In the genomic region with DNA sequence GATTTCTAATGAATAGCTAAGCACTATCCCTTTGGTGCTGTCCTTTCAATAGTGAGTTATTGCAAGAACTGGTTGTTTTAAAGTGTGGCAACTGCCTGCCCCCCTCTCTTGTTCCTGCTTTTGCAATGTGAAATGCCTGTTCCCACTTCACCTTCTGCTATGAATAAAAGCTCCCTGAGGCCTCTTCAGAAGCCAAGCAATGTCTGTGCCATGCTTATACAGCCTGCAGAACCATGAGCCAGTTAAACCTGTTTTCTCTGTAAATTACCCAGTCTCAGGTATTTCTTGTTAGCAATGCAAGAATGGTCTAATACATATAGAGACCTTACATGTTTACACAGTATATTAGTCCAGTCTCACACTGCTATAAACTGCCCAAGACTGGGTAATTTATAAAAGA, we compare ENCODE assay signal across 23 cellular contexts.
"Had no signal": no experiment of that assay in that cellular context is flagged by ENCODE, and none has a peak within 500 bp of the region (broad histone marks: within the 10 kb centered on the region; RNA-seq: fewer than 3 reads in every experiment).

No MANE protein-coding gene starts in this region.

- H3K9me2 ChIP-seq: SK-N-SH had no signal

- H3K27ac Mint-ChIP-seq: T-cell had no signal

- H3K27ac ChIP-seq: RWPE1 had no signal

- H3K4me3 Mint-ChIP-seq: T-cell had no signal

- DNase-seq: IMR-90, Karpas-422, KG1, MG63, NCI-H1092, NCI-H1105 treated with DMSO at 0.1 percent for 48 hours, NCI-H1417 treated with DMSO at 0.1 percent for 48 hours, NCI-H146, NCI-H1694 treated with DMSO at 0.1 percent for 48 hours, NCI-H1930, NCI-H2107, NCI-H345, NCI-H446 treated with DMSO at 0.1 percent for 48 hours, NCI-H510A treated with DMSO at 0.1 percent for 48 hours, NCI-H526, NCI-H774, SHP77, SK-N-SH, SW 1271, T-cell had no signal

- H3K4me1 Mint-ChIP-seq: T-cell had no signal

- H3K36me3 ChIP-seq: MG63 had no signal

- H3K4me2 ChIP-seq: SK-N-SH had no signal

- H3K9me3 ChIP-seq: SK-N-SH had no signal

- ATAC-seq: HepG2, Panc1, T-cell had no signal

- H3K9ac ChIP-seq: SK-N-SH had no signal

- H3K4me3 ChIP-seq: MG63 had no signal

- H3K27me3 ChIP-seq: MG63 had no signal
